12 cellular contexts compared by ENCODE assay signal in genomic region chr17:64572682-64573154, GRCh38.
DNase-seq lines count a peak whose midpoint lies in the region; ATAC-seq and TF ChIP-seq lines count a peak whose summit lies in the region.
"Had no signal": no experiment of that assay in that cellular context is flagged by ENCODE, and none has a peak within 500 bp of the region (broad histone marks: within the 10 kb centered on the region; RNA-seq: fewer than 3 reads in every experiment).

No MANE protein-coding gene starts in this region.

- peaks cover 18% of the 10 kb centered on the region for H3K4me1 Mint-ChIP-seq in activated naive CD4-positive, alpha-beta T cell treated with anti-CD3 and anti-CD28 coated beads, Interleukin-2, amount 50 U/mL, for 24 hours

- H3K27ac ChIP-seq in VCaP: peak overlapping the region; percentile 36
- H3K27ac ChIP-seq in urinary bladder (ENCODE audit: low read depth): peak overlapping the region; percentile 29
- H3K27ac ChIP-seq: neutrophil had no signal

- no peak for ATAC-seq in GM21717 (IDR thresholded peaks at IDR 0.05; ENCODE audit: unreplicated experiment)

- no peaks in the 10 kb centered on the region for H3K27me3 Mint-ChIP-seq in activated naive CD4-positive, alpha-beta T cell treated with anti-CD3 and anti-CD28 coated beads, Interleukin-2, amount 50 U/mL, for 24 hours

- H3K36me3 Mint-ChIP-seq in activated naive CD4-positive, alpha-beta T cell treated with anti-CD3 and anti-CD28 coated beads, Interleukin-2, amount 50 U/mL, for 24 hours: peaks cover 4% of the 10 kb centered on the region

- H3K4me3 ChIP-seq in urinary bladder (ENCODE audit: low read depth, low read length): no peak overlapping the region

- H3K4me1 ChIP-seq in urinary bladder (ENCODE audit: insufficient read depth): no peaks in the 10 kb centered on the region

- 49% methylated on average over 3 of the region's 3 CpGs for WGBS in urinary bladder

- no peaks in the 10 kb centered on the region for H3K9me3 Mint-ChIP-seq in activated naive CD4-positive, alpha-beta T cell treated with anti-CD3 and anti-CD28 coated beads, Interleukin-2, amount 50 U/mL, for 24 hours

- no peak overlapping the region for H3K4me3 Mint-ChIP-seq in activated naive CD4-positive, alpha-beta T cell treated with anti-CD3 and anti-CD28 coated beads, Interleukin-2, amount 50 U/mL, for 24 hours

- H3K27ac Mint-ChIP-seq in activated naive CD4-positive, alpha-beta T cell treated with anti-CD3 and anti-CD28 coated beads, Interleukin-2, amount 50 U/mL, for 24 hours: peak overlapping the region; percentile 80

- DNase-seq in activated naive CD4-positive, alpha-beta T cell treated with Interleukin-2 at 50 U/mL for 16 hours: no peak
- DNase-seq in glomerular endothelial cell (ENCODE audit: extremely low read depth, low read depth, low spot score) (peak; percentile 34), NCI-H2107 treated with DMSO at 0.1 percent for 48 hours (lab: John Stamatoyannopoulos, UW; ENCODE audit: unreplicated experiment) (no peak)
- no peak for DNase-seq in stimulated activated CD4-positive, alpha-beta T cell treated with anti-CD3 and anti-CD28 coated beads, Interleukin-2, amount 100 ng/mL, for 48 hours
- DNase-seq: activated CD4-positive, alpha-beta T cell treated with anti-CD3 and anti-CD28 coated beads for 4 hours; NCI-H345; stimulated activated naive CD4-positive, alpha-beta T cell had no signal

- H3K36me3 ChIP-seq in urinary bladder (ENCODE audit: insufficient read depth): no peaks in the 10 kb centered on the region

- TF ChIP-seq CTCF in VCaP (conservative IDR thresholded peaks at IDR 0.05): no peak
